Comparison of ENCODE assay signal across 12 cellular contexts in the genomic region with DNA sequence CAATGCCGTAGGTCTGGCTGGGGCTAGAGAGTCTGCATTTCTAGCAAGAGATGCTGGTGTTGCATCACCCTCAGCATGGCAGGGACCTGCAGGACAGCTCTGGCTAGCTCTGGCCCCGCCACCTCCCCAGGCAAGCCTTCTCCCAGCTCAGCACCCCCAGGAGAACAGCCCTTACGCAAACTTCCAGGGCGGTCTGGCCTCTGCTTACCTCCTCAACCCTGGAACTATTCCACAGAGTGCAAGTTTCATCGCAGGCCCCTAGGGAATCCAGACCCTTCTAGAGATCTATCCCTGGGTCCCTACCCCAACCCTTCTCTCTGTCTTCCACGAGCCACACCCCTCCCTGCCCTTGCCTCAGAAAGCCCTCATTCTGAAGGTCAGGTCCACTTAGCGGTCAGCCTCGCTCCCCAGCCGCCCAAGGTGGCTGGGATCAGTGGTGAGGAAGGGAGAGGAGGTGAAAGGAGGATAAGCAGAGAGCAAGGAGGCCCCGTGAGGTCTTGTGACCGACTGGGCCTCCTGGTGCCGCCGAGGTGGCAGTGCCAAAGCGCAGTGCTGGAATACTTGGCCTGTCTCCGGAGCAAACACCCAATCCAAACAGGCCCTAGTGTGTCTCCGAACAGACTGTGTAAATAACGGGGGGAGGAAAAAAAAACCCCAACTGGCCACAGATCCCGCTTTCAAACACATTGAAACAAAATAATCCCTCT.
A peak's percentile ranks its signal among the peaks of the same experiment; 100 is the strongest.
DNase-seq lines count a peak whose midpoint lies in the region; ATAC-seq and TF ChIP-seq lines count a peak whose summit lies in the region.
"Had no signal": no experiment of that assay in that cellular context is flagged by ENCODE, and none has a peak within 500 bp of the region (broad histone marks: within the 10 kb centered on the region; RNA-seq: fewer than 3 reads in every experiment).

No MANE protein-coding gene starts in this region.

- no peak overlapping the region for H3K27ac Mint-ChIP-seq in activated T-helper 17 cell treated with anti-CD3 and anti-CD28 coated beads, Interleukin-2, amount 50 U/mL, for 72 hours
- H3K27ac Mint-ChIP-seq: activated CD8-positive, alpha-beta T cell treated with anti-CD3 and anti-CD28 coated beads for 36 hours had no signal

- H3K9ac ChIP-seq in mesenchymal stem cell (ENCODE audit: low read length), result no peak overlapping the region

- H2BK5ac ChIP-seq in mesenchymal stem cell (ENCODE audit: low read depth, low read length, poor library complexity, severe bottlenecking), result no peak overlapping the region

- 94% methylated on average over 17 of the region's 18 CpGs for WGBS in mesenchymal stem cell
- WGBS in thymus, result 85% methylated on average over 18 of the region's 18 CpGs

- no peak overlapping the region for H3K23ac ChIP-seq in mesenchymal stem cell (ENCODE audit: low read length in 2 of 2)

- ATAC-seq in activated T-helper 17 cell treated with anti-CD3 and anti-CD28 coated beads, Interleukin-2, amount 50 U/mL, for 72 hours (replicated peaks), result no peak
- ATAC-seq: activated CD8-positive, alpha-beta T cell treated with anti-CD3 and anti-CD28 coated beads for 36 hours had no signal

- no peak overlapping the region for H4K91ac ChIP-seq in mesenchymal stem cell (ENCODE audit: low read length)

- H3K36me3 ChIP-seq in mesenchymal stem cell (ENCODE audit: control insufficient read depth in 1 of 2, insufficient read depth in 2 of 2, low read depth in 1 of 2, low read length in 2 of 2) (peaks cover 0 to 6% of the 10 kb centered on the region in 2 experiments), thymus (ENCODE audit: control insufficient read depth, insufficient read depth) (no peaks in the 10 kb centered on the region), right atrium auricular region (no peaks in the 10 kb centered on the region)
- H3K36me3 ChIP-seq: MG63 had no signal

- peak overlapping the region; percentile 66 for H4K8ac ChIP-seq in mesenchymal stem cell (ENCODE audit: low read length)

- H3K4ac ChIP-seq in mesenchymal stem cell (ENCODE audit: low read depth in 1 of 2, low read length in 2 of 2), result peak overlapping the region in 1 of 2 experiments; percentile 5

- H3K18ac ChIP-seq in mesenchymal stem cell (ENCODE audit: low read depth in 1 of 2, low read length in 2 of 2), result peak overlapping the region in 1 of 2 experiments; percentile 55

- no peak overlapping the region for H2AK5ac ChIP-seq in mesenchymal stem cell (ENCODE audit: low read length, severe bottlenecking)

- H3K27me3 Mint-ChIP-seq in activated T-helper 17 cell treated with anti-CD3 and anti-CD28 coated beads, Interleukin-2, amount 50 U/mL, for 72 hours, result no peaks in the 10 kb centered on the region

- TF ChIP-seq CTCF in right atrium auricular region (IDR thresholded peaks at IDR 0.05), result no peak

- no peak overlapping the region for H3K4me2 ChIP-seq in mesenchymal stem cell (ENCODE audit: low read length, poor library complexity, severe bottlenecking)

- peaks cover 11% of the 10 kb centered on the region for H3K4me1 ChIP-seq in mesenchymal stem cell (ENCODE audit: control insufficient read depth, insufficient read depth, low read depth, low read length)
- no peaks in the 10 kb centered on the region for H3K4me1 ChIP-seq in thymus (ENCODE audit: control insufficient read depth, insufficient read depth, low read length)
- H3K4me1 ChIP-seq in right atrium auricular region, result no peaks in the 10 kb centered on the region

- H3K4me3 ChIP-seq in mesenchymal stem cell (ENCODE audit: insufficient read depth in 1 of 2, low read depth in 1 of 2, low read length in 2 of 2), result no peak overlapping the region
- no peak overlapping the region for H3K4me3 ChIP-seq in thymus (ENCODE audit: low read length)
- no peak overlapping the region for H3K4me3 ChIP-seq in right atrium auricular region
- H3K4me3 ChIP-seq: MG63 had no signal

- H3K9me3 ChIP-seq in mesenchymal stem cell (ENCODE audit: control insufficient read depth, low read length) (no peaks in the 10 kb centered on the region), thymus (ENCODE audit: control insufficient read depth) (no peaks in the 10 kb centered on the region), right atrium auricular region (no peaks in the 10 kb centered on the region)
- H3K9me3 ChIP-seq: MG63 had no signal

- H2BK15ac ChIP-seq in mesenchymal stem cell (ENCODE audit: low read depth, poor library complexity, severe bottlenecking), result no peak overlapping the region

- no peaks in the 10 kb centered on the region for H3K36me3 Mint-ChIP-seq in activated T-helper 17 cell treated with anti-CD3 and anti-CD28 coated beads, Interleukin-2, amount 50 U/mL, for 72 hours (ENCODE audit: low read depth)

- H3K9me3 Mint-ChIP-seq in activated T-helper 17 cell treated with anti-CD3 and anti-CD28 coated beads, Interleukin-2, amount 50 U/mL, for 72 hours, result no peaks in the 10 kb centered on the region
- H3K9me3 Mint-ChIP-seq: activated CD8-positive, alpha-beta T cell treated with anti-CD3 and anti-CD28 coated beads for 36 hours had no signal

- DNase-seq in NCI-H2196 (lab: John Stamatoyannopoulos, UW; ENCODE audit: unreplicated experiment), result peak; percentile 75
- DNase-seq in mesenchymal stem cell, result no peak
- no peak for DNase-seq in activated CD8-positive, alpha-beta memory T cell treated with anti-CD3 and anti-CD28 coated beads, Interleukin-2, amount 50 U/mL, for 4 hours
- no peak for DNase-seq in right atrium auricular region (ENCODE audit: low spot score)
- DNase-seq: activated CD8-positive, alpha-beta T cell treated with anti-CD3 and anti-CD28 coated beads for 36 hours; DMS153; erythroblast; kidney glomerular epithelial cell; MG63 had no signal

- no peak overlapping the region for H2AFZ ChIP-seq in mesenchymal stem cell (ENCODE audit: low read depth, low read length)

- H3K14ac ChIP-seq in mesenchymal stem cell (ENCODE audit: low read length in 2 of 2), result no peak overlapping the region

- peak overlapping the region; percentile 5 to 8 for H2BK12ac ChIP-seq in mesenchymal stem cell (ENCODE audit: low read length in 2 of 2)

- H3K4me1 Mint-ChIP-seq in activated T-helper 17 cell treated with anti-CD3 and anti-CD28 coated beads, Interleukin-2, amount 50 U/mL, for 72 hours, result no peaks in the 10 kb centered on the region

- H3K27me3 ChIP-seq in mesenchymal stem cell (ENCODE audit: control insufficient read depth in 1 of 2, insufficient read depth in 1 of 2, low read length in 2 of 2) (no peaks in the 10 kb centered on the region), thymus (ENCODE audit: control insufficient read depth, insufficient read depth) (no peaks in the 10 kb centered on the region), right atrium auricular region (no peaks in the 10 kb centered on the region)
- H3K27me3 ChIP-seq: MG63 had no signal

- H3K79me1 ChIP-seq in mesenchymal stem cell (replicated peaks; ENCODE audit: low read length, poor library complexity, severe bottlenecking), result peaks cover 30% of the 10 kb centered on the region

- no peak overlapping the region for H3K4me3 Mint-ChIP-seq in activated T-helper 17 cell treated with anti-CD3 and anti-CD28 coated beads, Interleukin-2, amount 50 U/mL, for 72 hours
- H3K4me3 Mint-ChIP-seq: activated CD8-positive, alpha-beta T cell treated with anti-CD3 and anti-CD28 coated beads for 36 hours had no signal

- H2BK120ac ChIP-seq in mesenchymal stem cell (ENCODE audit: low read depth, low read length), result peak overlapping the region; percentile 8

- H3K27ac ChIP-seq in cingulate gyrus (ENCODE audit: low read depth, low read length) (peak overlapping the region; percentile 91), mesenchymal stem cell (ENCODE audit: low read length, poor library complexity, severe bottlenecking) (no peak overlapping the region), thymus (ENCODE audit: low read depth) (peak overlapping the region; percentile 3), right atrium auricular region (no peak overlapping the region)

Comparison
In these comparisons a context has a peak if more than half of its experiments do, and no peak if none do; other contexts are left out.
1. H3K27ac ChIP-seq: peak in cingulate gyrus (single experiment) and thymus (single experiment); none in mesenchymal stem cell (single experiment) and right atrium auricular region (0 of 2).